ENCODE assay signal across 37 cellular contexts in the genomic region with DNA sequence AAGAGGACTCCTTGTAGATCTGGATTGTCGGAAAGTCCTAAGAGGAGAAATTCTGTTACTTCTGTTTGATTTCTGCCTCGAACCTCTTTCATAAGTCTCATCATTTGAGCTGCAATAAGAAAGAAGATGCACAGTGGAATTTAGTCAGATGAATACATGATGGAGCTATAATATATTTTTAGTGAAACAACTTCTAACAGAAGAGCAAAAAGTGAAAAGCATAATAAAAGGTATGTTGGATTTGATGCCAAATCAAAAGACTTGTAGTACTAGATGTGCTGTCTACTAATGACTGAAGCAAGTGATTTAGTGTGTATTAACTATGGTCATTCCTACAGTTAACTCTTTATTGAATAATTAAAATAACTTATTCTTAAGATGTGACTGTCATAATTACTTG. TPM values are rescaled to one million over a fixed set of nuclear protein-coding genes. Genes with fewer than 3 reads are reported as not detected.
"Had no signal": no experiment of that assay in that cellular context is flagged by ENCODE, and none has a peak within 500 bp of the region (broad histone marks: within the 10 kb centered on the region; RNA-seq: fewer than 3 reads in every experiment).

A gene (minus strand): TSS at position 101 of the 400 bp plus-strand sequence. CDS start 0 bp downstream, at position 101.

- DNase-seq: Karpas-422, Kasumi-1, MG63, MM.1S, MV-4-11, NCI-H1048, NCI-H1092, NCI-H1092 treated with DMSO at 0.1 percent for 48 hours, NCI-H1105, NCI-H1105 treated with DMSO at 0.1 percent for 48 hours, NCI-H1417, NCI-H1417 treated with DMSO at 0.1 percent for 48 hours, NCI-H1436, NCI-H1436 treated with DMSO at 0.1 percent for 48 hours, NCI-H146, NCI-H1694, NCI-H1694 treated with DMSO at 0.1 percent for 48 hours, NCI-H187, NCI-H187 treated with DMSO at 0.1 percent for 48 hours, NCI-H1930, NCI-H2029, NCI-H2029 treated with DMSO at 0.1 percent for 48 hours, NCI-H2081, NCI-H2081 treated with DMSO at 0.1 percent for 48 hours, NCI-H2107, NCI-H2171, NCI-H2171 treated with DMSO at 0.1 percent for 48 hours, NCI-H2227 treated with DMSO at 0.1 percent for 48 hours, NCI-H226, NCI-H345, NCI-H446, NCI-H446 treated with DMSO at 0.1 percent for 48 hours, NCI-H510A had no signal

RNA-seq across cellular contexts. Expression of the gene that starts here (rescaled TPM):
- total RNA-seq: LHCN-M2, M059J, MCF 10A, NCI-H460 had no signal
